ENCODE assay signal across 20 cellular contexts in genomic region chr1:222916067-222916466, GRCh38.
A peak's percentile ranks its signal among the peaks of the same experiment; 100 is the strongest.
DNase-seq lines count a peak whose midpoint lies in the region; ATAC-seq, FAIRE-seq and TF ChIP-seq lines count a peak whose summit lies in the region.
"Had no signal": no experiment of that assay in that cellular context is flagged by ENCODE, and none has a peak within 500 bp of the region (broad histone marks: within the 10 kb centered on the region; RNA-seq: fewer than 3 reads in every experiment).

No MANE protein-coding gene starts in this region.

- H3K4me1 ChIP-seq in GM23248 (ENCODE audit: insufficient read depth) (peaks cover 64% of the 10 kb centered on the region), PC-9 (replicated peaks; ENCODE audit: insufficient read depth) (peaks cover 25% of the 10 kb centered on the region), small intestine (ENCODE audit: control insufficient read depth in 2 of 2, insufficient read depth in 1 of 2, low read depth in 1 of 2, low read length in 1 of 2) (no peaks in the 10 kb centered on the region)
- H3K4me1 ChIP-seq: BLaER1 treated with 17β-estradiol and CSF1 and Interleukin-3, amounts not matched to agents 10 nM and 100 nM had no signal

- 83 to 88% methylated on average over 3 of the region's 3 CpGs for WGBS in GM23248 (ENCODE audit: low coverage in 1 of 2, low lambda C conversion rate in 2 of 2, missing lambda C conversion rate in 2 of 2), 2 experiments
- WGBS in small intestine, 3 donors = 63 to 82% (median 76%) methylated on average over 3 of the region's 3 CpGs

- peaks cover 2 to 5% of the 10 kb centered on the region in 2 donors for H3K36me3 Mint-ChIP-seq in activated T-cell treated with anti-CD3 and anti-CD28 coated beads, Interleukin-2, amount 50 U/mL, for 72 hours (ENCODE audit: insufficient read depth in 2 of 2)

- DNase-seq in GM23248 = no peak
- no peak for DNase-seq in PC-9
- no peak for DNase-seq in left colon
- peak; percentile 18 for DNase-seq in small intestine
- no peak for DNase-seq in DMS53 (lab: John Stamatoyannopoulos, UW)
- DNase-seq in activated T-cell treated with anti-CD3 and anti-CD28 coated beads, Interleukin-2, amount 50 U/mL, for 72 hours = no peak
- DNase-seq: 8988T; Calu3; CD8-positive, alpha-beta T cell; DND-41; EL; GOT3; H7; HFFc6 had no signal

- in situ Hi-C loops in GM23248 (cut with MboI) = no loop called here

- H2AFZ ChIP-seq in GM23248 = no peak overlapping the region
- no peak overlapping the region for H2AFZ ChIP-seq in PC-9

- no peak overlapping the region for H3K9ac ChIP-seq in GM23248
- H3K9ac ChIP-seq: BLaER1 treated with 17β-estradiol and CSF1 and Interleukin-3, amounts not matched to agents 10 nM and 100 nM had no signal

- H3K27ac ChIP-seq in GM23248 (peak overlapping the region; percentile 54; the same call in 1 of the 2 replicates), PC-9 (0 out of 2 replicates have a peak overlapping the region, but pooled peaks have one; percentile 3), small intestine (ENCODE audit: low read depth in 1 of 2, low read length in 1 of 2) (no peak overlapping the region)
- H3K27ac ChIP-seq: BLaER1 treated with 17β-estradiol and CSF1 and Interleukin-3, amounts not matched to agents 10 nM and 100 nM had no signal

- H3K27me3 Mint-ChIP-seq in activated T-cell treated with anti-CD3 and anti-CD28 coated beads, Interleukin-2, amount 50 U/mL, for 72 hours (ENCODE audit: low read depth) = no peaks in the 10 kb centered on the region
- H3K27me3 Mint-ChIP-seq: B cell had no signal

- H3K9me3 ChIP-seq in GM23248 (ENCODE audit: low read depth) (no peaks in the 10 kb centered on the region), PC-9 (ENCODE audit: insufficient read depth, low read depth) (peaks cover 11% of the 10 kb centered on the region; the same call in 1 of the 2 replicates), small intestine (ENCODE audit: control insufficient read depth, low read depth) (no peaks in the 10 kb centered on the region)

- FAIRE-seq in small intestine (lab: Jason Lieb, UNC) = no peak
- FAIRE-seq: G401.6, GM12892 had no signal

- no peaks in the 10 kb centered on the region for H3K4me1 Mint-ChIP-seq in activated T-cell treated with anti-CD3 and anti-CD28 coated beads, Interleukin-2, amount 50 U/mL, for 72 hours (ENCODE audit: low read depth)
- H3K4me1 Mint-ChIP-seq: B cell had no signal

- H3F3A ChIP-seq in GM23248 (ENCODE audit: insufficient read depth) (peaks cover 33% of the 10 kb centered on the region), PC-9 (ENCODE audit: insufficient read depth, low read depth) (peaks cover 7% of the 10 kb centered on the region; the same call in 1 of the 2 replicates)

- no TSS peak for BruUV-seq in PC-9 (replicated peaks; lab: Mats Ljungman, UMichigan)

- H3K4me3 ChIP-seq in GM23248 = no peak overlapping the region
- no peak overlapping the region for H3K4me3 ChIP-seq in PC-9
- H3K4me3 ChIP-seq in small intestine (ENCODE audit: low read depth in 1 of 2, low read length in 2 of 2) = no peak overlapping the region
- H3K4me3 ChIP-seq: BLaER1 treated with 17β-estradiol and CSF1 and Interleukin-3, amounts not matched to agents 10 nM and 100 nM had no signal

- H3K4me3 Mint-ChIP-seq in activated T-cell treated with anti-CD3 and anti-CD28 coated beads, Interleukin-2, amount 50 U/mL, for 72 hours = no peak overlapping the region
- H3K4me3 Mint-ChIP-seq: B cell; CD8-positive, alpha-beta T cell; HFFc6 had no signal

- H3K4me2 ChIP-seq in GM23248 (ENCODE audit: unreplicated experiment) (no peak overlapping the region), PC-9 (no peak overlapping the region)
- H3K4me2 ChIP-seq: BLaER1 treated with 17β-estradiol and CSF1 and Interleukin-3, amounts not matched to agents 10 nM and 100 nM had no signal

- H3K36me3 ChIP-seq in GM23248 (ENCODE audit: low read depth) (no peaks in the 10 kb centered on the region), PC-9 (ENCODE audit: low read depth) (no peaks in the 10 kb centered on the region), small intestine (ENCODE audit: control insufficient read depth in 2 of 2, insufficient read depth in 2 of 2, low read length in 2 of 2) (no peaks in the 10 kb centered on the region)

- TF ChIP-seq CTCF in PC-9 (conservative IDR thresholded peaks at IDR 0.05) = no peak

- H3K27me3 ChIP-seq in GM23248 (replicated peaks; ENCODE audit: insufficient read depth) (no peaks in the 10 kb centered on the region), PC-9 (ENCODE audit: insufficient read depth, low read depth) (no peaks in the 10 kb centered on the region), small intestine (ENCODE audit: control insufficient read depth in 2 of 2, insufficient read depth in 2 of 2, low read length in 2 of 2) (no peaks in the 10 kb centered on the region)
- H3K27me3 ChIP-seq: BLaER1 treated with 17β-estradiol and CSF1 and Interleukin-3, amounts not matched to agents 10 nM and 100 nM had no signal

- H3K27ac Mint-ChIP-seq in activated T-cell treated with anti-CD3 and anti-CD28 coated beads, Interleukin-2, amount 50 U/mL, for 72 hours = no peak overlapping the region
- H3K27ac Mint-ChIP-seq: B cell; CD8-positive, alpha-beta T cell had no signal

- H3K79me2 ChIP-seq in GM23248 (ENCODE audit: insufficient read depth) (no peaks in the 10 kb centered on the region), PC-9 (ENCODE audit: low read depth) (no peaks in the 10 kb centered on the region)

- ATAC-seq in left colon (peak; percentile 98), esophagus mucosa (no peak)
- no peak for ATAC-seq in activated T-cell treated with anti-CD3 and anti-CD28 coated beads, Interleukin-2, amount 50 U/mL, for 72 hours (replicated peaks in 1 of 2)
- ATAC-seq: CD8-positive, alpha-beta T cell; HCT116 had no signal

- H3K9me3 Mint-ChIP-seq in activated T-cell treated with anti-CD3 and anti-CD28 coated beads, Interleukin-2, amount 50 U/mL, for 72 hours = peaks cover 0 to 6% of the 10 kb centered on the region in 2 donors

- intact Hi-C loops in PC-9 (cut with micrococcal nuclease; ENCODE audit: unreplicated experiment) = no loop called here
- intact Hi-C loops in left colon (cut with DNase I, micrococcal nuclease) = no loop called here

- POLR2A ChIA-PET in PC-9 (lab: Charles Lee; ENCODE audit: unreplicated experiment) = no interaction called here

- H4K20me1 ChIP-seq in GM23248 (ENCODE audit: insufficient read depth) (no peaks in the 10 kb centered on the region), PC-9 (ENCODE audit: insufficient read depth) (no peaks in the 10 kb centered on the region)
- H4K20me1 ChIP-seq: BLaER1 treated with 17β-estradiol and CSF1 and Interleukin-3, amounts not matched to agents 10 nM and 100 nM had no signal

- CTCF ChIA-PET in PC-9 (lab: Charles Lee) = no interaction called here

- H3K9me2 ChIP-seq in GM23248 (ENCODE audit: insufficient read depth) = no peaks in the 10 kb centered on the region
- H3K9me2 ChIP-seq in PC-9 (ENCODE audit: insufficient read depth) = no peaks in the 10 kb centered on the region

Comparison
In these comparisons a context has a peak if more than half of its experiments do, and no peak if none do; other contexts are left out.
1. H3K27ac ChIP-seq: peak in GM23248 (single experiment) and PC-9 (single experiment); none in small intestine (0 of 2).